10 cellular contexts compared by ENCODE assay signal in genomic region chr15:41806291-41807181, GRCh38. TPM values are rescaled to one million over a fixed set of nuclear protein-coding genes. Genes with fewer than 3 reads are reported as not detected.
DNase-seq lines count a peak whose midpoint lies in the region; ATAC-seq and TF ChIP-seq lines count a peak whose summit lies in the region.
"Had no signal": no experiment of that assay in that cellular context is flagged by ENCODE, and none has a peak within 500 bp of the region (broad histone marks: within the 10 kb centered on the region; RNA-seq: fewer than 3 reads in every experiment).

No MANE protein-coding gene starts in this region.

- no peaks in the 10 kb centered on the region for H3K27me3 ChIP-seq in foreskin keratinocyte
- H3K27me3 ChIP-seq in rectal smooth muscle tissue (ENCODE audit: control insufficient read depth, insufficient read depth, low read length) = no peaks in the 10 kb centered on the region

- H3K9me3 Mint-ChIP-seq in glutamatergic neuron (ENCODE audit: unreplicated experiment) = peaks cover 2% of the 10 kb centered on the region
- H3K9me3 Mint-ChIP-seq: T-cell had no signal

- peaks cover 2% of the 10 kb centered on the region for H3K4me1 Mint-ChIP-seq in glutamatergic neuron (ENCODE audit: low read depth, unreplicated experiment)

- H3K9ac ChIP-seq in rectal smooth muscle tissue (ENCODE audit: low read length) = no peak overlapping the region

- H3K36me3 Mint-ChIP-seq in glutamatergic neuron (ENCODE audit: unreplicated experiment) = no peaks in the 10 kb centered on the region
- H3K36me3 Mint-ChIP-seq: T-cell had no signal

- CTCF ChIA-PET in HEK293 (lab: Yijun Ruan, JAX) = interaction anchor here (0.7 to 1.5 kb wide), 10 partner anchors 11 to 219 kb away, joined by 3 to 9 read pairs (median 4); partner anchors contain the start of gene MAPKBP1

- no peak overlapping the region for H3K27ac Mint-ChIP-seq in glutamatergic neuron (ENCODE audit: unreplicated experiment)

- ATAC-seq in foreskin keratinocyte = peak; percentile 64
- ATAC-seq: T-cell had no signal

- H3K9me3 ChIP-seq in HEK293 (ENCODE audit: control insufficient read depth, insufficient read depth, low read depth, low read length) = no peaks in the 10 kb centered on the region

- TF ChIP-seq CTCF in HEK293 (tag by site-specific recombination; IDR thresholded peaks at IDR 0.05) = no peak
- TF ChIP-seq CTCF in foreskin keratinocyte (conservative IDR thresholded peaks at IDR 0.05) = peak; percentile 85
- TF ChIP-seq CTCF in glutamatergic neuron (IDR thresholded peaks at IDR 0.05; ENCODE audit: partially characterized antibody, unreplicated experiment) = no peak

- H3K27ac ChIP-seq in HEK293 (ENCODE audit: extremely low read depth, low read depth, low read length) (no peak overlapping the region), foreskin keratinocyte (peak overlapping the region; percentile 93), rectal smooth muscle tissue (ENCODE audit: low read depth, low read length) (peak overlapping the region; percentile 16)

- peaks cover 2% of the 10 kb centered on the region for H3K27me3 Mint-ChIP-seq in glutamatergic neuron (ENCODE audit: unreplicated experiment)
- H3K27me3 Mint-ChIP-seq: T-cell had no signal

- DNase-seq in OCI-M1 (lab: John Stamatoyannopoulos, UW) (peak; percentile 14), foreskin keratinocyte (peak; percentile 90 to 95), glutamatergic neuron (no peak), dedifferentiated amniotic fluid mesenchymal stem cell (ENCODE audit: extremely low spot score) (no peak), NAMALWA (ENCODE audit: low spot score) (no peak), DMS53 treated with DMSO at 0.1 percent for 48 hours (lab: John Stamatoyannopoulos, UW; ENCODE audit: unreplicated experiment) (no peak)
- DNase-seq: activated naive CD4-positive, alpha-beta T cell treated with Interleukin-2 at 50 U/mL for 16 hours; T-cell had no signal

- POLR2A ChIA-PET in HEK293 (lab: Yijun Ruan, JAX) = interaction anchor here (1.1 kb wide), 1 partner anchor 32 kb away, joined by 5 read pairs; the partner anchor contains the start of gene MAPKBP1

- H3K4me1 ChIP-seq in HEK293 (ENCODE audit: control insufficient read depth, insufficient read depth, low read length) (no peaks in the 10 kb centered on the region), foreskin keratinocyte (peaks cover 46% of the 10 kb centered on the region), rectal smooth muscle tissue (ENCODE audit: control insufficient read depth, insufficient read depth, low read length) (peaks cover 21% of the 10 kb centered on the region)

- no peaks in the 10 kb centered on the region for H3K36me3 ChIP-seq in HEK293 (ENCODE audit: control insufficient read depth in 2 of 2, insufficient read depth in 1 of 2, low read length in 2 of 2)
- no peaks in the 10 kb centered on the region for H3K36me3 ChIP-seq in rectal smooth muscle tissue (ENCODE audit: control insufficient read depth, insufficient read depth, low read length)

- H3K4me3 Mint-ChIP-seq in glutamatergic neuron (ENCODE audit: unreplicated experiment) = no peak overlapping the region
- H3K4me3 Mint-ChIP-seq: T-cell had no signal

- H3K4me3 ChIP-seq in HEK293 (ENCODE audit: low read depth, low read length) = no peak overlapping the region
- no peak overlapping the region for H3K4me3 ChIP-seq in rectal smooth muscle tissue (ENCODE audit: low read length)

TF ChIP-seq in HEK293, 187 proteins besides CTCF, POLR2A, EP300 and RAD21:
- TF ChIP-seq ZNF510 (tag by site-specific recombination; IDR thresholded peaks at IDR 0.05; ENCODE audit: insufficient replicate concordance) (no peak), ZNF239 (tag by site-specific recombination; IDR thresholded peaks at IDR 0.05) (no peak), ZIC2 (tag by site-specific recombination; IDR thresholded peaks at IDR 0.05) (peak; percentile 78)
- TF ChIP-seq, protein P1, sequence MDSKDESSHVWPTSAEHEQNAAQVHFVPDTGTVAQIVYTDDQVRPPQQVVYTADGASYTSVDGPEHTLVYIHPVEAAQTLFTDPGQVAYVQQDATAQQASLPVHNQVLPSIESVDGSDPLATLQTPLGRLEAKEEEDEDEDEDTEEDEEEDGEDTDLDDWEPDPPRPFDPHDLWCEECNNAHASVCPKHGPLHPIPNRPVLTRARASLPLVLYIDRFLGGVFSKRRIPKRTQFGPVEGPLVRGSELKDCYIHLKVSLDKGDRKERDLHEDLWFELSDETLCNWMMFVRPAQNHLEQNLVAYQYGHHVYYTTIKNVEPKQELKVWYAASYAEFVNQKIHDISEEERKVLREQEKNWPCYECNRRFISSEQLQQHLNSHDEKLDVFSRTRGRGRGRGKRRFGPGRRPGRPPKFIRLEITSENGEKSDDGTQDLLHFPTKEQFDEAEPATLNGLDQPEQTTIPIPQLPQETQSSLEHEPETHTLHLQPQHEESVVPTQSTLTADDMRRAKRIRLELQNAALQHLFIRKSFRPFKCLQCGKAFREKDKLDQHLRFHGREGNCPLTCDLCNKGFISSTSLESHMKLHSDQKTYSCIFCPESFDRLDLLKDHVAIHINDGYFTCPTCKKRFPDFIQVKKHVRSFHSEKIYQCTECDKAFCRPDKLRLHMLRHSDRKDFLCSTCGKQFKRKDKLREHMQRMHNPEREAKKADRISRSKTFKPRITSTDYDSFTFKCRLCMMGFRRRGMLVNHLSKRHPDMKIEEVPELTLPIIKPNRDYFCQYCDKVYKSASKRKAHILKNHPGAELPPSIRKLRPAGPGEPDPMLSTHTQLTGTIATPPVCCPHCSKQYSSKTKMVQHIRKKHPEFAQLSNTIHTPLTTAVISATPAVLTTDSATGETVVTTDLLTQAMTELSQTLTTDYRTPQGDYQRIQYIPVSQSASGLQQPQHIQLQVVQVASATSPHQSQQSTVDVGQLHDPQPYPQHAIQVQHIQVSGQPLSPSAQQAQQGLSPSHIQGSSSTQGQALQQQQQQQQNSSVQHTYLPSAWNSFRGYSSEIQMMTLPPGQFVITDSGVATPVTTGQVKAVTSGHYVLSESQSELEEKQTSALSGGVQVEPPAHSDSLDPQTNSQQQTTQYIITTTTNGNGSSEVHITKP (tag by site-specific recombination; IDR thresholded peaks at IDR 0.05) = 0 out of 2 replicates have a peak, but pooled peaks have one; percentile 17

RNA-seq across cellular contexts. Expression of gene JMJD7, which starts 21.4 kb away (rescaled TPM):
- total RNA-seq in foreskin keratinocyte (15.5 and 19.2 TPM in 2 replicates), glutamatergic neuron (ENCODE audit: unreplicated experiment) (26.6 TPM)
- polyA plus RNA-seq in foreskin keratinocyte = 20.5 and 22.9 TPM in 2 replicates

RNA-seq across cellular contexts. Expression of gene PLA2G4B, which starts 32.1 kb away (rescaled TPM):
- 3.5 and 4.5 TPM in 2 replicates for total RNA-seq in foreskin keratinocyte
- polyA plus RNA-seq in foreskin keratinocyte = 4.3 and 5.5 TPM in 2 replicates
- 17.9 TPM for total RNA-seq in glutamatergic neuron (ENCODE audit: unreplicated experiment)

RNA-seq across cellular contexts. Expression of gene MAPKBP1, which starts 32.3 kb away (rescaled TPM):
- total RNA-seq in foreskin keratinocyte (59.6 and 61.7 TPM in 2 replicates), glutamatergic neuron (ENCODE audit: unreplicated experiment) (45.7 TPM)
- polyA plus RNA-seq in foreskin keratinocyte = 12.6 and 15.3 TPM in 2 replicates

Comparison
In these comparisons a context has a peak if more than half of its experiments do, and no peak if none do; other contexts are left out.
1. DNase-seq: peak in OCI-M1 (single experiment) and foreskin keratinocyte (2 of 2); none in glutamatergic neuron (single experiment), dedifferentiated amniotic fluid mesenchymal stem cell (single experiment), NAMALWA (single experiment) and DMS53 treated with DMSO at 0.1 percent for 48 hours (single experiment).